In the genomic region with DNA sequence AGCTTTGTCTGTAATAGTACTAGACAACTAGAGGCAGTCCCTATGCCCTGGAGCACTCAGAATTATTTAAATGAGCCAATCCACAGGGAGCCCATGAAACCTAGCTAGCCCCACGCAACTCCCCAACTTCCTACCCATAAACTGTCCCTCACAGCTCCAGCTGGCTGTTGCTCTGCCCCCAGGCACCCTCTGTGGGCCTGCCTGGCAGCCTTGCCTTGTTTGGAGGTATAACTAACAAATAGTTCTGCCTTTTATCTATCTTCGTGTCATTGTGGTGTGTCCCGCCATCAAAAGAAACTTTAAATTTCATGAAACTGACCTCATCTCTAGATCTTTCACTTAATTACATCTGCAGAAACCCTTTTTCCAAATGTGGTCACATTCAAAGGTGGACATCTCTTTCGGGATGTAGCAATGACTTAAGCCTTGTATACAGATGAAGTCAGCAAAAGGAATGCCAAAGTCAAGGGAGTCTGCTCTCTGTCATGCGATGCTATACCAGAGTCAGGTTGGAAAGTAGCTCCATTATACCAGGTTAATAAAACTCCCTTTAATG, we compare ENCODE assay signal across 18 cellular contexts. TPM values are rescaled to one million over a fixed set of nuclear protein-coding genes. Genes with fewer than 3 reads are reported as not detected.
DNase-seq lines count a peak whose midpoint lies in the region; ATAC-seq, FAIRE-seq and TF ChIP-seq lines count a peak whose summit lies in the region.
"Had no signal": no experiment of that assay in that cellular context is flagged by ENCODE, and none has a peak within 500 bp of the region (broad histone marks: within the 10 kb centered on the region; RNA-seq: fewer than 3 reads in every experiment).

No MANE protein-coding gene starts in this region.

- H3K36me3 ChIP-seq in bronchial epithelial cell (ENCODE audit: control insufficient read depth, insufficient read depth, low read length) (no peaks in the 10 kb centered on the region), osteoblast (ENCODE audit: insufficient read depth, low read length) (no peaks in the 10 kb centered on the region)
- H3K36me3 ChIP-seq: left lung, right lobe of liver, suprapubic skin had no signal

- no peaks in the 10 kb centered on the region for H3K79me2 ChIP-seq in osteoblast (ENCODE audit: insufficient read depth, low read length)

- FAIRE-seq in bronchial epithelial cell (lab: Jason Lieb, UNC): no peak

- peak overlapping the region; percentile 18 for H3K4me2 ChIP-seq in osteoblast (ENCODE audit: insufficient read depth, low read length)
- H3K4me2 ChIP-seq: GM23338 had no signal

- peak overlapping the region; percentile 81 for H3K27ac ChIP-seq in osteoblast (ENCODE audit: low read depth, low read length)
- H3K27ac ChIP-seq: dorsolateral prefrontal cortex, left lung, suprapubic skin had no signal

- H2AFZ ChIP-seq in osteoblast (ENCODE audit: low read length): no peak overlapping the region
- H2AFZ ChIP-seq: GM23338 had no signal

- DNase-seq in EL: peak; percentile 92
- peak; percentile 97 for DNase-seq in M059J (ENCODE audit: low read depth)
- DNase-seq in bronchial epithelial cell (ENCODE audit: low read depth): peak; percentile 16
- DNase-seq in osteoblast (ENCODE audit: insufficient read length, low spot score, missing footprints): peak; percentile 92
- no peak for DNase-seq in NCI-H345 (lab: John Stamatoyannopoulos, UW)
- no peak for DNase-seq in DMS 273 treated with DMSO at 0.1 percent for 48 hours (lab: John Stamatoyannopoulos, UW)
- DNase-seq: dorsolateral prefrontal cortex, left lung, NCI-H1436, NCI-H748 treated with DMSO at 0.1 percent for 48 hours, Right ventricle myocardium superior had no signal

- H3K27me3 ChIP-seq in bronchial epithelial cell (ENCODE audit: control insufficient read depth, insufficient read depth, low read length) (no peaks in the 10 kb centered on the region), osteoblast (ENCODE audit: insufficient read depth, low read length) (no peaks in the 10 kb centered on the region)
- H3K27me3 ChIP-seq: left lung, right lobe of liver, suprapubic skin had no signal

- H4K20me1 ChIP-seq in osteoblast (ENCODE audit: insufficient read depth, low read length): no peaks in the 10 kb centered on the region

- H3K9me3 ChIP-seq in osteoblast (ENCODE audit: low read depth, low read length): no peaks in the 10 kb centered on the region
- H3K9me3 ChIP-seq: left lung, right lobe of liver, suprapubic skin had no signal

- ATAC-seq in GM19455 (IDR thresholded peaks at IDR 0.05; ENCODE audit: unreplicated experiment) (no peak), HG02571 (IDR thresholded peaks at IDR 0.05; ENCODE audit: unreplicated experiment) (no peak)
- ATAC-seq: left lung; natural killer cell treated with Interleukin-12 subunit alpha and Interleukin-12 subunit beta and Interleukin-15 and Interleukin-18, amount 100 ng/mL, for 72 hours had no signal

- TF ChIP-seq CTCF in bronchial epithelial cell (IDR thresholded peaks at IDR 0.05; ENCODE audit: insufficient read depth, low read length, severe bottlenecking) (no peak), osteoblast (IDR thresholded peaks at IDR 0.05; ENCODE audit: extremely low read depth, low read depth, low read length) (no peak)

- H3K4me3 ChIP-seq in bronchial epithelial cell (ENCODE audit: low read depth, low read length) (no peak overlapping the region), osteoblast (ENCODE audit: insufficient read depth, low read length) (no peak overlapping the region)
- H3K4me3 ChIP-seq: dorsolateral prefrontal cortex, GM23338, left lung, suprapubic skin had no signal

- peaks cover 41% of the 10 kb centered on the region for H3K4me1 ChIP-seq in osteoblast (ENCODE audit: insufficient read depth, low read length)
- H3K4me1 ChIP-seq: left lung, suprapubic skin had no signal

RNA-seq across cellular contexts. Expression of gene RTP3, which starts 1.8 kb away (rescaled TPM):
- total RNA-seq in M059J (2014; rRNA removed; shearing (Covaris generic)): 0.20 and 0.81 TPM in 2 replicates
- total RNA-seq in bronchial epithelial cell (not detected in 2 replicates), osteoblast (not detected in 2 replicates)
- total RNA-seq: dorsolateral prefrontal cortex; glomerular endothelial cell; GM23338; left lung; natural killer cell treated with Interleukin-12 subunit alpha and Interleukin-12 subunit beta and Interleukin-15 and Interleukin-18, amount 100 ng/mL, for 72 hours; Right ventricle myocardium superior; suprapubic skin had no signal

RNA-seq across cellular contexts. Expression of gene LTF, which starts 31.3 kb away (rescaled TPM):
- total RNA-seq in M059J (2014; rRNA removed; shearing (Covaris generic)): 0.30 and 0.52 TPM in 2 replicates
- total RNA-seq in bronchial epithelial cell: under 0.01 TPM in 1 of 2 replicates, not detected in the other
- 0.59 and 0.72 TPM in 2 replicates for total RNA-seq in osteoblast
- total RNA-seq: glomerular endothelial cell had no signal

Comparison
In these comparisons a context has a peak if more than half of its experiments do, and no peak if none do; other contexts are left out.
1. DNase-seq: peak in EL (single experiment), M059J (single experiment), bronchial epithelial cell (single experiment) and osteoblast (single experiment); none in NCI-H345 (single experiment) and DMS 273 treated with DMSO at 0.1 percent for 48 hours (single experiment).